10 cellular contexts compared by ENCODE assay signal in genomic region chr2:180604077-180604476, GRCh38.
DNase-seq lines count a peak whose midpoint lies in the region; ATAC-seq and TF ChIP-seq lines count a peak whose summit lies in the region.
"Had no signal": no experiment of that assay in that cellular context is flagged by ENCODE, and none has a peak within 500 bp of the region (broad histone marks: within the 10 kb centered on the region; RNA-seq: fewer than 3 reads in every experiment).

No MANE protein-coding gene starts in this region.

- H3K4me3 Mint-ChIP-seq in natural killer cell: no peak overlapping the region
- H3K4me3 Mint-ChIP-seq: effector memory CD8-positive, alpha-beta T cell had no signal

- H4K91ac ChIP-seq in mesenchymal stem cell (ENCODE audit: low read length): no peak overlapping the region

- H3K18ac ChIP-seq in mesenchymal stem cell (ENCODE audit: low read depth in 1 of 2, low read length in 2 of 2): no peak overlapping the region

- H3K14ac ChIP-seq in mesenchymal stem cell (ENCODE audit: low read length in 2 of 2): no peak overlapping the region

- intact Hi-C loops in esophagus squamous epithelium (cut with DNase I): no loop called here
- intact Hi-C loops in natural killer cell (cut with micrococcal nuclease): loop anchor here (5.0 kb wide), 1 partner anchor 453 kb away; no protein-coding TSS in a partner anchor

- H3K4me2 ChIP-seq in SU-DHL-6 (ENCODE audit: low read depth, low read length, poor library complexity, severe bottlenecking) (no peak overlapping the region), mesenchymal stem cell (ENCODE audit: low read length, poor library complexity, severe bottlenecking) (no peak overlapping the region)

- H2AK5ac ChIP-seq in mesenchymal stem cell (ENCODE audit: low read length, severe bottlenecking): no peak overlapping the region

- H3K36me3 ChIP-seq in SU-DHL-6 (ENCODE audit: low read length) (no peaks in the 10 kb centered on the region), mesenchymal stem cell (ENCODE audit: control insufficient read depth in 1 of 2, insufficient read depth in 2 of 2, low read depth in 1 of 2, low read length in 2 of 2) (no peaks in the 10 kb centered on the region), esophagus squamous epithelium (no peaks in the 10 kb centered on the region)

- no peaks in the 10 kb centered on the region for H3K79me1 ChIP-seq in mesenchymal stem cell (replicated peaks; ENCODE audit: low read length, poor library complexity, severe bottlenecking)

- DNase-seq in mesenchymal stem cell (peak; percentile 32), esophagus squamous epithelium (lab: John Stamatoyannopoulos, UW) (no peak), natural killer cell (no peak)
- DNase-seq: NCI-H1092 treated with DMSO at 0.1 percent for 48 hours had no signal

- no peaks in the 10 kb centered on the region for H3F3A ChIP-seq in SU-DHL-6 (ENCODE audit: insufficient read depth)

- H4K8ac ChIP-seq in mesenchymal stem cell (ENCODE audit: low read length): no peak overlapping the region

- H3K9ac ChIP-seq in SU-DHL-6 (ENCODE audit: low read length) (no peak overlapping the region), mesenchymal stem cell (ENCODE audit: low read length) (no peak overlapping the region)

- H3K9me3 ChIP-seq in SU-DHL-6 (ENCODE audit: insufficient read depth, low read length) (no peaks in the 10 kb centered on the region), mesenchymal stem cell (ENCODE audit: control insufficient read depth, low read length) (no peaks in the 10 kb centered on the region), esophagus squamous epithelium (no peaks in the 10 kb centered on the region)

- H3K36me3 Mint-ChIP-seq in natural killer cell: no peaks in the 10 kb centered on the region

- H3K9me2 ChIP-seq in SU-DHL-6 (replicated peaks; ENCODE audit: insufficient read depth, low read length): no peaks in the 10 kb centered on the region

- H3K79me2 ChIP-seq in SU-DHL-6 (ENCODE audit: insufficient read depth, low read length): no peaks in the 10 kb centered on the region

- TF ChIP-seq CTCF in SU-DHL-6 (IDR thresholded peaks at IDR 0.05; ENCODE audit: insufficient read depth, low read length, poor library complexity, severe bottlenecking) (peak; percentile 17), esophagus squamous epithelium (IDR thresholded peaks at IDR 0.05) (peak in 3 of 6 experiments; percentile 9 to 53 (median 20)), natural killer cell (IDR thresholded peaks at IDR 0.05) (no peak)

- 41% methylated on average over 3 of the region's 4 CpGs for WGBS in mesenchymal stem cell
- 48 to 57% methylated on average over 4 of the region's 4 CpGs for WGBS in esophagus squamous epithelium, 2 donors

- H2BK15ac ChIP-seq in mesenchymal stem cell (ENCODE audit: low read depth, poor library complexity, severe bottlenecking): no peak overlapping the region

- no peaks in the 10 kb centered on the region for H3K4me1 Mint-ChIP-seq in natural killer cell

- H2BK12ac ChIP-seq in mesenchymal stem cell (ENCODE audit: low read length in 2 of 2): no peak overlapping the region

- H3K4me1 ChIP-seq in mesenchymal stem cell (ENCODE audit: control insufficient read depth, insufficient read depth, low read depth, low read length) (peaks cover 1% of the 10 kb centered on the region), esophagus squamous epithelium (no peaks in the 10 kb centered on the region)

- H3K27ac Mint-ChIP-seq in natural killer cell: no peak overlapping the region
- H3K27ac Mint-ChIP-seq: effector memory CD8-positive, alpha-beta T cell had no signal

- H3K27me3 ChIP-seq in SU-DHL-6 (ENCODE audit: low read length): no peaks in the 10 kb centered on the region
- H3K27me3 ChIP-seq in mesenchymal stem cell (ENCODE audit: control insufficient read depth in 1 of 2, insufficient read depth in 1 of 2, low read length in 2 of 2): no peaks in the 10 kb centered on the region
- no peaks in the 10 kb centered on the region for H3K27me3 ChIP-seq in esophagus squamous epithelium

- H3K27me3 Mint-ChIP-seq in natural killer cell (ENCODE audit: low read depth in 2 of 2): no peaks in the 10 kb centered on the region

- no peak overlapping the region for H2BK5ac ChIP-seq in mesenchymal stem cell (ENCODE audit: low read depth, low read length, poor library complexity, severe bottlenecking)

- no peak overlapping the region for H2BK120ac ChIP-seq in mesenchymal stem cell (ENCODE audit: low read depth, low read length)

- H3K9me3 Mint-ChIP-seq in natural killer cell: no peaks in the 10 kb centered on the region
- H3K9me3 Mint-ChIP-seq: effector memory CD8-positive, alpha-beta T cell had no signal

- TF ChIP-seq POLR2A in GM18505 (IDR thresholded peaks at IDR 0.05; ENCODE audit: borderline replicate concordance, extremely low read depth, insufficient read depth, insufficient read length) (no peak), esophagus squamous epithelium (IDR thresholded peaks at IDR 0.05) (no peak)

- H4K20me1 ChIP-seq in SU-DHL-6 (ENCODE audit: low read depth, low read length): no peaks in the 10 kb centered on the region

- H3K4ac ChIP-seq in mesenchymal stem cell (ENCODE audit: low read depth in 1 of 2, low read length in 2 of 2): no peak overlapping the region

- no peak overlapping the region for H3K4me3 ChIP-seq in SU-DHL-6 (ENCODE audit: insufficient read depth, low read length, poor library complexity, severe bottlenecking)
- H3K4me3 ChIP-seq in mesenchymal stem cell (ENCODE audit: insufficient read depth in 1 of 2, low read depth in 1 of 2, low read length in 2 of 2): no peak overlapping the region
- H3K4me3 ChIP-seq in esophagus squamous epithelium: no peak overlapping the region

- peak; percentile 77 for ATAC-seq in GM18505 (IDR thresholded peaks at IDR 0.05; ENCODE audit: unreplicated experiment)
- peak; percentile 84 for ATAC-seq in HG03159 (IDR thresholded peaks at IDR 0.05; ENCODE audit: unreplicated experiment)
- no peak for ATAC-seq in natural killer cell
- no peak for ATAC-seq in HG03045 (IDR thresholded peaks at IDR 0.05; ENCODE audit: unreplicated experiment)
- ATAC-seq in HG03025 (IDR thresholded peaks at IDR 0.05; ENCODE audit: low FRiP score, unreplicated experiment): no peak
- ATAC-seq: effector memory CD8-positive, alpha-beta T cell had no signal

- no peak overlapping the region for H3K23ac ChIP-seq in mesenchymal stem cell (ENCODE audit: low read length in 2 of 2)

- H2AFZ ChIP-seq in SU-DHL-6 (ENCODE audit: low read depth, low read length, severe bottlenecking) (no peak overlapping the region), mesenchymal stem cell (ENCODE audit: low read depth, low read length) (no peak overlapping the region)

- H3K27ac ChIP-seq in SU-DHL-6 (ENCODE audit: low read depth, low read length) (no peak overlapping the region), mesenchymal stem cell (ENCODE audit: low read length, poor library complexity, severe bottlenecking) (no peak overlapping the region), esophagus squamous epithelium (no peak overlapping the region)

Comparison
In these comparisons a context has a peak if more than half of its experiments do, and no peak if none do; other contexts are left out.
1. ATAC-seq: peak in GM18505 (single experiment) and HG03159 (single experiment); none in natural killer cell (0 of 3), HG03045 (single experiment) and HG03025 (single experiment).